Comparison of ENCODE assay signal across 10 cellular contexts in the genomic region with DNA sequence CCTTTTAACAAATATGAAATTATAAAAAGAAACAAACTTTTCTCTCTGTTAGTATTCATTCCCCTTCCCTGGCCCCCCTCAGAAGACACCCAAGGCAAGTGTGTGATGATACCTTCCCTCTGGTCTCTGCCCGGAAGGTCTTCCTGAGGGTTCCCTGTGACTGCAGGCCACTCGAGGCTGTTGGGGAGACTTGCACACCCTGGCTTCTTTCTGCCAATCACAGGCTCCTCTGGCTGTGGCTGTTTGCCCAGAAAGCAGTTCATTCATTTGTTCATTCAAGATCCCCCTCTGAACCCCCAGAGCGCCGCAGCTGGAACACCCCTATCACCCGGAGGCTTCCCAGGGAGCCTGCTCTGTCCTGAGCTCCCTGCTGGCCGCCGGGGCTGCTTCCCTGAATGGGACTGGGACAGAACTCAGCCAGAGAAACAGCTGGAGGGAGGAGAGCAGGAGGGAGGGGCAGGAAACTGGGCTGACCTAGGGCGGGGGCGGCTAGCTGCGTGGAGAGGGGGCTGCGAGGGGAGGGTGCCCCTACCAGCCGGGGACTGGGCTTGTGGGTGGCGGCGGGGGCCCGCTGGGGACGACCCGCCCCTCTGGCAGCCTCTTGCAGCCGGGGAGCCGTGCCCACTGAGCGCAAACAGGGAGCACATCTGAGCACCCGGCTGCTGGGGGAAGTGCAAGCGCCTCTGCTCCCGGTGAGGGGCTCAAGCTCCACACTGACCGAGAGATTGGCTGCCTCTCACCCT. TPM values are rescaled to one million over a fixed set of nuclear protein-coding genes. Genes with fewer than 3 reads are reported as not detected.
DNase-seq lines count a peak whose midpoint lies in the region; ATAC-seq, FAIRE-seq and TF ChIP-seq lines count a peak whose summit lies in the region.
"Had no signal": no experiment of that assay in that cellular context is flagged by ENCODE, and none has a peak within 500 bp of the region (broad histone marks: within the 10 kb centered on the region; RNA-seq: fewer than 3 reads in every experiment).

A gene with protein sequence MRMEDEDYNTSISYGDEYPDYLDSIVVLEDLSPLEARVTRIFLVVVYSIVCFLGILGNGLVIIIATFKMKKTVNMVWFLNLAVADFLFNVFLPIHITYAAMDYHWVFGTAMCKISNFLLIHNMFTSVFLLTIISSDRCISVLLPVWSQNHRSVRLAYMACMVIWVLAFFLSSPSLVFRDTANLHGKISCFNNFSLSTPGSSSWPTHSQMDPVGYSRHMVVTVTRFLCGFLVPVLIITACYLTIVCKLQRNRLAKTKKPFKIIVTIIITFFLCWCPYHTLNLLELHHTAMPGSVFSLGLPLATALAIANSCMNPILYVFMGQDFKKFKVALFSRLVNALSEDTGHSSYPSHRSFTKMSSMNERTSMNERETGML (minus strand): TSS at position 397 of the 743 bp plus-strand sequence. CDS start 45,720 bp downstream, outside the sequence.

- intact Hi-C loops in left colon (cut with DNase I, micrococcal nuclease) = no loop called here

- H3K36me3 Mint-ChIP-seq in progenitor cell of endocrine pancreas (ENCODE audit: insufficient read depth) = no peaks in the 10 kb centered on the region
- H3K36me3 Mint-ChIP-seq in HFFc6 (ENCODE audit: low read depth) = no peaks in the 10 kb centered on the region

- H3K27me3 ChIP-seq in brain microvascular endothelial cell (replicated peaks) = peaks cover 3% of the 10 kb centered on the region

- in situ Hi-C loops in brain microvascular endothelial cell (cut with HindIII; ENCODE audit: low pct_ligation_motif_present, low sequenced_read_pairs) = no loop called here

- no peak for TF ChIP-seq POLR2A in GM12891 (IDR thresholded peaks at IDR 0.05; ENCODE audit: low read depth, low read length)

- no peaks in the 10 kb centered on the region for H3K4me1 Mint-ChIP-seq in progenitor cell of endocrine pancreas (ENCODE audit: low read depth)
- H3K4me1 Mint-ChIP-seq in HFFc6 (ENCODE audit: low read depth) = no peaks in the 10 kb centered on the region
- H3K4me1 Mint-ChIP-seq: activated B cell treated with CpG ODN at 0.5 μM for 24 hours had no signal

- DNase-seq in GM12891 (ENCODE audit: insufficient read length, low spot score) (no peak), brain microvascular endothelial cell (no peak), left colon (peak; percentile 24 to 29), skeletal muscle cell (ENCODE audit: low read depth) (no peak), CD1c-positive myeloid dendritic cell (ENCODE audit: extremely low spot score) (no peak), progenitor cell of endocrine pancreas (ENCODE audit: low spot score, unreplicated experiment) (no peak), NCI-H524 treated with DMSO at 0.1 percent for 48 hours (lab: John Stamatoyannopoulos, UW) (no peak), HFFc6 (no peak)
- DNase-seq: activated B cell treated with CpG ODN at 0.5 μM for 24 hours had no signal

- no peak within 1 kb of the TSS for H3K27ac ChIP-seq in brain microvascular endothelial cell

- H3K4me3 ChIP-seq in brain microvascular endothelial cell (ENCODE audit: low read depth, low read length) = peak within 1 kb of the TSS; percentile 26
- peak within 1 kb of the TSS; percentile 34 for H3K4me3 ChIP-seq in skeletal muscle cell (ENCODE audit: low read depth, low read length)

- peaks cover 36% of the 10 kb centered on the region for H3K27me3 Mint-ChIP-seq in progenitor cell of endocrine pancreas
- H3K27me3 Mint-ChIP-seq in HFFc6 (ENCODE audit: insufficient read depth) = no peaks in the 10 kb centered on the region; the same call in 1 of the 2 replicates

- TF ChIP-seq CTCF in brain microvascular endothelial cell (IDR thresholded peaks at IDR 0.05; ENCODE audit: low read depth, low read length, missing control alignments) (no peak), progenitor cell of endocrine pancreas (IDR thresholded peaks at IDR 0.05; ENCODE audit: unreplicated experiment) (no peak), HFFc6 (IDR thresholded peaks at IDR 0.05) (no peak)

- H3K9me3 Mint-ChIP-seq in progenitor cell of endocrine pancreas (ENCODE audit: low read depth) (no peaks in the 10 kb centered on the region), HFFc6 (peaks cover 37% of the 10 kb centered on the region)
- H3K9me3 Mint-ChIP-seq: activated B cell treated with CpG ODN at 0.5 μM for 24 hours had no signal

- peak; percentile 25 for ATAC-seq in left colon

- peak; percentile 66 for FAIRE-seq in GM12891 (lab: Jason Lieb, UNC)
- FAIRE-seq: islet of Langerhans had no signal

- H3K27ac Mint-ChIP-seq in progenitor cell of endocrine pancreas (no peak within 1 kb of the TSS), HFFc6 (no peak within 1 kb of the TSS)
- H3K27ac Mint-ChIP-seq: activated B cell treated with CpG ODN at 0.5 μM for 24 hours had no signal

- no peaks in the 10 kb centered on the region for H3K36me3 ChIP-seq in brain microvascular endothelial cell (replicated peaks)

- H3K4me3 Mint-ChIP-seq in progenitor cell of endocrine pancreas (ENCODE audit: low read depth) (no peak within 1 kb of the TSS), HFFc6 (no peak within 1 kb of the TSS)
- H3K4me3 Mint-ChIP-seq: activated B cell treated with CpG ODN at 0.5 μM for 24 hours had no signal

TF ChIP-seq in GM12891, 5 proteins besides CTCF, POLR2A, EP300 and RAD21:
- TF ChIP-seq POU2F2 (IDR thresholded peaks at IDR 0.05; ENCODE audit: low read depth, low read length) = no peak
- no peak for TF ChIP-seq TAF1 (IDR thresholded peaks at IDR 0.05; ENCODE audit: low read depth, low read length)
- TF ChIP-seq PAX5 (IDR thresholded peaks at IDR 0.05; ENCODE audit: insufficient read depth, low read length, severe bottlenecking) = no peak
- no peak for TF ChIP-seq POLR2AphosphoS5 (IDR thresholded peaks at IDR 0.05; ENCODE audit: low read depth, low read length)
- peak; percentile 17; the same call in 1 of the 2 replicates for TF ChIP-seq SPI1 (IDR thresholded peaks at IDR 0.05; ENCODE audit: low read depth, low read length)
TF ChIP-seq in GM12891: peak in this region for 1.

RNA-seq across cellular contexts. Expression of the gene that starts here (rescaled TPM):
- 11.8 TPM for polyA plus RNA-seq in GM12891 (2012; ENCODE audit: low read depth, missing spikeins)
- total RNA-seq in left colon (10 to 100 TPM in 1 of 2 donors, 1 to 10 TPM in 1; 2.5 to 11.4 TPM), progenitor cell of endocrine pancreas (not detected in 2 replicates)
- not detected for total RNA-seq in HFFc6 (2021; fragmentation: NEBNext Ultra II Directional; extraction: Animal tissue kit (Norgen Biotek cat#: 25700))

Comparison
In these comparisons a context has a peak if more than half of its experiments do, and no peak if none do; other contexts are left out.
1. DNase-seq: peak in left colon (2 of 2); none in GM12891 (single experiment), brain microvascular endothelial cell (single experiment), skeletal muscle cell (single experiment), CD1c-positive myeloid dendritic cell (single experiment), progenitor cell of endocrine pancreas (single experiment), NCI-H524 treated with DMSO at 0.1 percent for 48 hours (single experiment) and HFFc6 (single experiment).